Comparison of ENCODE assay signal across 1 cellular context in the genomic region with DNA sequence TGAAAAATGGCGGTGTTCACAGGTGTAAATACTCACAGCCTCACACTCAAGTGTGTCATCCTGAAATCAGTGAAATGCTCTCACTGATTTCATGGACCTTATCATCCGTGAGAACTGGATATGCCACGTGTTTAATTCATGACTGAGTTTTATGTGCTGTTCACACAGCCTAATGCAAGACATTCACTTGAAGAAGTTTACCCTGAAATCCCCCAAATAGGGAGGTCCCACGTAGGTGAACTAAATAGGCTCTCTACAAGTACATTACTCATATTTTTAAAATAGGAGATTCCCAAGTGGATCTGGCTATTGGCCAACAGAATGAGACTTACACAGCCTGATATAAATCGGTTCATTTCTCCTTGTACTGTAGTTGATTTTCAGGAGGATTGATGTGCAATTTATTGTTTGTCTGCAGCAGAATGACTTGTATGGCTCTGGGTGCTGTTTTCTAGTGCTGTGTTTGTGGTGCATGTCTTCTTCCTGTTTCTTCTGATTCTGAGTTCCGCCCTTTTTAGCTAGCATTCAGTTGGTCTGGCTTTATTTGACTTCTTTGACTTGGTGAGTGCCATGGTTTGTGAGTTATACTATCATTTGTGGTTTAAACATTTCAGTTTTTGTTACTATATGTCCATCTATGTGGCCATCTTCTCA.
TF ChIP-seq lines count a peak whose summit lies in the region.

No MANE protein-coding gene starts in this region.

TF ChIP-seq in HepG2, 621 proteins besides CTCF, POLR2A, EP300 and RAD21 (continued from another document):
- 0 out of 2 replicates have a peak, but pooled peaks have one; percentile 26 for TF ChIP-seq ZNF646 (CRISPR knock-in tag; IDR thresholded peaks at IDR 0.05)
- TF ChIP-seq ELF3 (CRISPR knock-in tag; IDR thresholded peaks at IDR 0.05) = peak; percentile 44; the same call in 1 of the 2 replicates
- no peak for TF ChIP-seq FOXK1 (CRISPR knock-in tag; IDR thresholded peaks at IDR 0.05; ENCODE audit: borderline replicate concordance, low read depth)
- no peak for TF ChIP-seq ZNF891 (CRISPR knock-in tag; IDR thresholded peaks at IDR 0.05)
- no peak for TF ChIP-seq ZNF674 (CRISPR knock-in tag; IDR thresholded peaks at IDR 0.05; ENCODE audit: low read depth)
- TF ChIP-seq ZEB1 (IDR thresholded peaks at IDR 0.05; ENCODE audit: insufficient replicate concordance, low read depth) = no peak
- TF ChIP-seq ZNF441 (CRISPR knock-in tag; IDR thresholded peaks at IDR 0.05; ENCODE audit: borderline replicate concordance) = no peak
- TF ChIP-seq GRHL1 (CRISPR knock-in tag; conservative IDR thresholded peaks at IDR 0.05) = no peak
- peak; percentile 14 for TF ChIP-seq RBM22 (optimal IDR thresholded peaks at IDR 0.05; ENCODE audit: low read length)
- no peak for TF ChIP-seq KDM5A (IDR thresholded peaks at IDR 0.05; ENCODE audit: borderline replicate concordance, low read length)
- TF ChIP-seq ARNT (IDR thresholded peaks at IDR 0.05) = no peak
- TF ChIP-seq AHR (CRISPR knock-in tag; IDR thresholded peaks at IDR 0.05) = no peak
- no peak for TF ChIP-seq ZNF597 (CRISPR knock-in tag; IDR thresholded peaks at IDR 0.05)
- 0 out of 2 replicates have a peak, but pooled peaks have one; percentile 25 for TF ChIP-seq ZNF614 (CRISPR knock-in tag; IDR thresholded peaks at IDR 0.05; ENCODE audit: borderline replicate concordance)
- no peak for TF ChIP-seq CCDC6 (CRISPR knock-in tag; IDR thresholded peaks at IDR 0.05)
- TF ChIP-seq ZNF550 (CRISPR knock-in tag; IDR thresholded peaks at IDR 0.05; ENCODE audit: borderline replicate concordance) = no peak
- 0 out of 2 replicates have a peak, but pooled peaks have one; percentile 69 for TF ChIP-seq ZNF567 (CRISPR knock-in tag; IDR thresholded peaks at IDR 0.05; ENCODE audit: borderline replicate concordance)
- TF ChIP-seq, protein P1, sequence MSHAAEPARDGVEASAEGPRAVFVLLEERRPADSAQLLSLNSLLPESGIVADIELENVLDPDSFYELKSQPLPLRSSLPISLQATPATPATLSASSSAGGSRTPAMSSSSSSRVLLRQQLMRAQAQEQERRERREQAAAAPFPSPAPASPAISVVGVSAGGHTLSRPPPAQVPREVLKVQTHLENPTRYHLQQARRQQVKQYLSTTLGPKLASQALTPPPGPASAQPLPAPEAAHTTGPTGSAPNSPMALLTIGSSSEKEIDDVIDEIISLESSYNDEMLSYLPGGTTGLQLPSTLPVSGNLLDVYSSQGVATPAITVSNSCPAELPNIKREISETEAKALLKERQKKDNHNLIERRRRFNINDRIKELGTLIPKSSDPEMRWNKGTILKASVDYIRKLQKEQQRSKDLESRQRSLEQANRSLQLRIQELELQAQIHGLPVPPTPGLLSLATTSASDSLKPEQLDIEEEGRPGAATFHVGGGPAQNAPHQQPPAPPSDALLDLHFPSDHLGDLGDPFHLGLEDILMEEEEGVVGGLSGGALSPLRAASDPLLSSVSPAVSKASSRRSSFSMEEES (CRISPR knock-in tag; IDR thresholded peaks at IDR 0.05) = 0 out of 2 replicates have a peak, but pooled peaks have one; percentile 29
- TF ChIP-seq TCF12 (IDR thresholded peaks at IDR 0.05) = no peak
- TF ChIP-seq TCF12 (CRISPR knock-in tag; IDR thresholded peaks at IDR 0.05) = no peak
- no peak for TF ChIP-seq ZNF841 (CRISPR knock-in tag; IDR thresholded peaks at IDR 0.05; ENCODE audit: borderline replicate concordance)
- TF ChIP-seq NFKB2 (CRISPR knock-in tag; IDR thresholded peaks at IDR 0.05; ENCODE audit: borderline replicate concordance) = no peak
- TF ChIP-seq, protein P2, sequence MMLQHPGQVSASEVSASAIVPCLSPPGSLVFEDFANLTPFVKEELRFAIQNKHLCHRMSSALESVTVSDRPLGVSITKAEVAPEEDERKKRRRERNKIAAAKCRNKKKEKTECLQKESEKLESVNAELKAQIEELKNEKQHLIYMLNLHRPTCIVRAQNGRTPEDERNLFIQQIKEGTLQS (CRISPR knock-in tag; IDR thresholded peaks at IDR 0.05) = no peak
- TF ChIP-seq, protein P3, sequence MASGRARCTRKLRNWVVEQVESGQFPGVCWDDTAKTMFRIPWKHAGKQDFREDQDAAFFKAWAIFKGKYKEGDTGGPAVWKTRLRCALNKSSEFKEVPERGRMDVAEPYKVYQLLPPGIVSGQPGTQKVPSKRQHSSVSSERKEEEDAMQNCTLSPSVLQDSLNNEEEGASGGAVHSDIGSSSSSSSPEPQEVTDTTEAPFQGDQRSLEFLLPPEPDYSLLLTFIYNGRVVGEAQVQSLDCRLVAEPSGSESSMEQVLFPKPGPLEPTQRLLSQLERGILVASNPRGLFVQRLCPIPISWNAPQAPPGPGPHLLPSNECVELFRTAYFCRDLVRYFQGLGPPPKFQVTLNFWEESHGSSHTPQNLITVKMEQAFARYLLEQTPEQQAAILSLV (CRISPR knock-in tag; IDR thresholded peaks at IDR 0.05; ENCODE audit: borderline replicate concordance) = no peak
- no peak for TF ChIP-seq CENPT (CRISPR knock-in tag; IDR thresholded peaks at IDR 0.05; ENCODE audit: low read depth)
- peak; percentile 37; the same call in 1 of the 2 replicates for TF ChIP-seq DMAP1 (CRISPR knock-in tag; IDR thresholded peaks at IDR 0.05)
